In the genomic region with DNA sequence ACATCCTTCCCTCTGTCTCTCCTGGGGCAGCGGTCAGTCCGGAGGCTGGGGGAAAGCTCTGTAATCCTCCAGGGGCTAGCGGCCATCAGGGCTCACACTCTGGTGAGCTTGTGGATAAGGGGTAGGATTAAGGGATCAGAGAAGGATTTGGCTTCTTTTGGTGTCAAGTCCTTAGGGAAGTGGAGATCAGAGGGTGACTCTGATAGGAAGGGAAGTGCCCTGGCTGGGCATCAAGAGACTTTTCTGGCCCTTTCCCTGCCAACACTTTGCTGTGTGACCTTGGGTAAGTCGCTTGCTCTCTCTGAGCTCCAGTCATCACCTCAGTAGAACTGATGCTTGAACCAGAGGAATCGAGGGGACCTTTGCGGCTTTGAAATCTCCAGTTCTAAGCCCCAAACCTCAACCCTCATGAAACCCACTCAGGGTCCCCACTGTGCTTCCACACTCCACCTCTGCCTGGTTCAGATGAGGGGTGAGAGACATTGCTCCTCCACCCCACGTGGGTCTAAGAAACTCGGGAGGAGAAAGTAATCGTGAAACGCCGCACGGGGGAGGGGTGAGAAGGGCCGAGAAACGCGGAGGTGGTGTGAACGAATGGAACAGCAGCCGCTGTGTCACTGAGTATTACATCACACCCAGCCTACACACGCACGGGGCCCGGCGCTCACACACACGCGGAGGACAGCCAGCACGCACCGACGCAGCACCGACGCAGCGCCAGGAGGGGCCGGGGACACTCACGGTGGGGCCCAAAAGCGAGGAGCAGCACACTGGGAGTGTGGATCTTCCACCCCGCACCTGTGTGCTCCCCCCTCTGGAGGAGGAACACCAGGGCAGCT, we compare ENCODE assay signal across 22 cellular contexts. TPM values are rescaled to one million over a fixed set of nuclear protein-coding genes. Genes with fewer than 3 reads are reported as not detected.
A peak's percentile ranks its signal among the peaks of the same experiment; 100 is the strongest.
DNase-seq lines count a peak whose midpoint lies in the region; ATAC-seq, FAIRE-seq and TF ChIP-seq lines count a peak whose summit lies in the region.
"Had no signal": no experiment of that assay in that cellular context is flagged by ENCODE, and none has a peak within 500 bp of the region (broad histone marks: within the 10 kb centered on the region; RNA-seq: fewer than 3 reads in every experiment).

No MANE protein-coding gene starts in this region.

- peak overlapping the region; percentile 53 for H3K4me2 ChIP-seq in neural progenitor cell

- peaks cover 88% of the 10 kb centered on the region for H3K27me3 Mint-ChIP-seq in endodermal cell (ENCODE audit: insufficient read depth)
- H3K27me3 Mint-ChIP-seq in neural progenitor cell (ENCODE audit: insufficient read depth, low read depth): peaks cover 18% of the 10 kb centered on the region
- peaks cover 8% of the 10 kb centered on the region for H3K27me3 Mint-ChIP-seq in Caco-2 (ENCODE audit: insufficient read depth, unreplicated experiment)

- H3K9me3 Mint-ChIP-seq in endodermal cell (no peaks in the 10 kb centered on the region), neural progenitor cell (no peaks in the 10 kb centered on the region), Caco-2 (ENCODE audit: unreplicated experiment) (no peaks in the 10 kb centered on the region)
- H3K9me3 Mint-ChIP-seq: activated naive CD8-positive, alpha-beta T cell treated with anti-CD3 and anti-CD28 coated beads, Interleukin-2, amount 10 ng/mL, durations not matched to agents 7 days and 5 days; IgD-negative memory B cell had no signal

- no peaks in the 10 kb centered on the region for H3K36me3 Mint-ChIP-seq in endodermal cell (ENCODE audit: low read depth)
- peaks cover 2% of the 10 kb centered on the region for H3K36me3 Mint-ChIP-seq in neural progenitor cell
- peaks cover 8% of the 10 kb centered on the region for H3K36me3 Mint-ChIP-seq in Caco-2 (ENCODE audit: insufficient read depth, unreplicated experiment)
- H3K36me3 Mint-ChIP-seq: activated naive CD8-positive, alpha-beta T cell treated with anti-CD3 and anti-CD28 coated beads, Interleukin-2, amount 10 ng/mL, durations not matched to agents 7 days and 5 days; IgD-negative memory B cell had no signal

- intact Hi-C loops in Caco-2 (cut with micrococcal nuclease; ENCODE audit: unreplicated experiment) (no loop called here), tibial artery (cut with DNase I; ENCODE audit: low total_unique reads) (no loop called here), thyroid gland (cut with DNase I) (no loop called here)

- H3K4me1 Mint-ChIP-seq in endodermal cell: peaks cover 15% of the 10 kb centered on the region
- peaks cover 27% of the 10 kb centered on the region for H3K4me1 Mint-ChIP-seq in neural progenitor cell
- H3K4me1 Mint-ChIP-seq in Caco-2 (ENCODE audit: low read depth, unreplicated experiment): peaks cover 5% of the 10 kb centered on the region

- H3K4me1 ChIP-seq in endodermal cell (ENCODE audit: control insufficient read depth, insufficient read depth, low read length) (peaks cover 3% of the 10 kb centered on the region), neural progenitor cell (peaks cover 29% of the 10 kb centered on the region), Caco-2 (peaks cover 3% of the 10 kb centered on the region), tibial artery (peaks cover 0 to 16% (median 14%) of the 10 kb centered on the region in 4 donors), thyroid gland (peaks cover 13 to 30% of the 10 kb centered on the region in 2 donors)

- H3F3A ChIP-seq in neural progenitor cell (ENCODE audit: low read depth): peaks cover 21% of the 10 kb centered on the region

- H3K27ac Mint-ChIP-seq in endodermal cell (no peak overlapping the region), neural progenitor cell (peak overlapping the region; percentile 51), Caco-2 (ENCODE audit: unreplicated experiment) (no peak overlapping the region)
- H3K27ac Mint-ChIP-seq: activated naive CD8-positive, alpha-beta T cell treated with anti-CD3 and anti-CD28 coated beads, Interleukin-2, amount 10 ng/mL, durations not matched to agents 7 days and 5 days; B cell; progenitor cell of endocrine pancreas had no signal

- CTCF ChIA-PET in Caco-2 (lab: Charles Lee): interaction anchor here (0.6 to 2.0 kb wide), 3 partner anchors 12 to 331 kb away, joined by 3 to 6 read pairs (median 5); no protein-coding TSS in a partner anchor

- FAIRE-seq in GM12892 (lab: Jason Lieb, UNC): peak; percentile 40
- FAIRE-seq: small intestine had no signal

- TF ChIP-seq POLR2A in GM12892 (IDR thresholded peaks at IDR 0.05; ENCODE audit: low read depth, low read length) (no peak), thyroid gland (IDR thresholded peaks at IDR 0.05) (no peak)

- H3K4me3 Mint-ChIP-seq in endodermal cell (no peak overlapping the region), neural progenitor cell (no peak overlapping the region), Caco-2 (ENCODE audit: unreplicated experiment) (no peak overlapping the region)
- H3K4me3 Mint-ChIP-seq: activated naive CD8-positive, alpha-beta T cell treated with anti-CD3 and anti-CD28 coated beads, Interleukin-2, amount 10 ng/mL, durations not matched to agents 7 days and 5 days; B cell; IgD-negative memory B cell had no signal

- no peak for ATAC-seq in HG03521 (IDR thresholded peaks at IDR 0.05; ENCODE audit: unreplicated experiment)

- POLR2A ChIA-PET in Caco-2 (lab: Charles Lee): interaction anchor here (0.6 kb wide), 2 partner anchors 121 to 131 kb away, joined by 3 to 4 read pairs; no protein-coding TSS in a partner anchor

- H3K9me3 ChIP-seq in endodermal cell (ENCODE audit: control insufficient read depth, low read length) (no peaks in the 10 kb centered on the region), neural progenitor cell (ENCODE audit: low read depth) (no peaks in the 10 kb centered on the region), Caco-2 (no peaks in the 10 kb centered on the region), tibial artery (no peaks in the 10 kb centered on the region), thyroid gland (no peaks in the 10 kb centered on the region)
- H3K9me3 ChIP-seq: esophagus muscularis mucosa had no signal

- no peak overlapping the region for H2AFZ ChIP-seq in neural progenitor cell (replicated peaks)

- BruUV-seq in Caco-2 (replicated peaks; lab: Mats Ljungman, UMichigan): no TSS peak

- DNase-seq in GM12892 (ENCODE audit: insufficient read length) (no peak), NOMO-1 treated with dmso at 0.1 percent for 144 hours (lab: John Stamatoyannopoulos, UW; ENCODE audit: unreplicated experiment) (peak; percentile 41), endodermal cell (peak; percentile 51), neural progenitor cell (ENCODE audit: low spot score) (peak; percentile 68), Caco-2 (no peak), tibial artery (no peak), thyroid gland (no peak)
- DNase-seq: activated CD8-positive, alpha-beta memory T cell treated with anti-CD3 and anti-CD28 coated beads for 24 hours; activated naive CD8-positive, alpha-beta T cell treated with anti-CD3 and anti-CD28 coated beads, Interleukin-2, amount 10 ng/mL, durations not matched to agents 7 days and 5 days; GDM1; MM.1S; NCI-H187 treated with DMSO at 0.1 percent for 48 hours; Right ventricle myocardium superior; small intestine; stimulated activated CD4-positive, alpha-beta T cell treated with anti-CD3 and anti-CD28 coated beads, Interleukin-4, amount 100 ng/mL, for 24 hours; substantia nigra had no signal

- H3K27ac ChIP-seq in endodermal cell (ENCODE audit: low read depth, low read length) (peak overlapping the region; percentile 63), neural progenitor cell (no peak overlapping the region), tibial artery (no peak overlapping the region), thyroid gland (no peak overlapping the region)
- H3K27ac ChIP-seq: esophagus muscularis mucosa had no signal

- H3K9ac ChIP-seq in endodermal cell (ENCODE audit: extremely low read depth, low read length, poor library complexity, severe bottlenecking) (no peak overlapping the region), neural progenitor cell (no peak overlapping the region)

- 75% methylated on average over 12 to 33 of the region's 33 CpGs for WGBS in endodermal cell (ENCODE audit: insufficient coverage in 1 of 2, insufficient read length in 1 of 2), 2 experiments
- 77 to 81% methylated on average over 33 of the region's 33 CpGs for WGBS in thyroid gland, 2 donors

- TF ChIP-seq CTCF in endodermal cell (conservative IDR thresholded peaks at IDR 0.05) (no peak), neural progenitor cell (IDR thresholded peaks at IDR 0.05) (no peak), Caco-2 (IDR thresholded peaks at IDR 0.05; ENCODE audit: insufficient read depth in 1 of 2, low read depth in 1 of 2, low read length in 1 of 2, severe bottlenecking in 1 of 2, unreplicated experiment in 1 of 2) (no peak), tibial artery (IDR thresholded peaks at IDR 0.05) (no peak), thyroid gland (IDR thresholded peaks at IDR 0.05) (no peak)

- peaks cover 19% of the 10 kb centered on the region for H4K20me1 ChIP-seq in neural progenitor cell (ENCODE audit: low read depth)

- no peak overlapping the region for H3K4me3 ChIP-seq in endodermal cell (ENCODE audit: low read length)
- no peak overlapping the region for H3K4me3 ChIP-seq in neural progenitor cell
- no peak overlapping the region for H3K4me3 ChIP-seq in Caco-2 (ENCODE audit: low read depth, low read length)
- H3K4me3 ChIP-seq in tibial artery: no peak overlapping the region
- H3K4me3 ChIP-seq in thyroid gland (replicated peaks in 1 of 3): no peak overlapping the region
- H3K4me3 ChIP-seq: esophagus muscularis mucosa had no signal

- H3K27me3 ChIP-seq in endodermal cell (ENCODE audit: control insufficient read depth, insufficient read depth, low read length, poor library complexity, severe bottlenecking) (peaks cover 96% of the 10 kb centered on the region), neural progenitor cell (peaks cover 39% of the 10 kb centered on the region), Caco-2 (replicated peaks; ENCODE audit: control insufficient read depth, insufficient read depth, low read length) (no peaks in the 10 kb centered on the region), tibial artery (peaks cover 0 to 38% of the 10 kb centered on the region in 2 donors), thyroid gland (no peaks in the 10 kb centered on the region)

- no peaks in the 10 kb centered on the region for H3K79me2 ChIP-seq in neural progenitor cell (ENCODE audit: low read depth)

- H3K36me3 ChIP-seq in endodermal cell (ENCODE audit: control insufficient read depth, insufficient read depth, low read length): no peaks in the 10 kb centered on the region
- no peaks in the 10 kb centered on the region for H3K36me3 ChIP-seq in neural progenitor cell
- no peaks in the 10 kb centered on the region for H3K36me3 ChIP-seq in Caco-2 (ENCODE audit: control insufficient read depth, insufficient read depth, low read length)
- H3K36me3 ChIP-seq in tibial artery: no peaks in the 10 kb centered on the region
- H3K36me3 ChIP-seq in thyroid gland: peaks cover 0 to 4% of the 10 kb centered on the region in 2 donors
- H3K36me3 ChIP-seq: esophagus muscularis mucosa had no signal

RNA-seq across cellular contexts. Expression of gene RTN4RL2, which starts 4.2 kb away (rescaled TPM):
- not detected for polyA plus RNA-seq in GM12892 (2012; ENCODE audit: missing spikeins)
- total RNA-seq in endodermal cell (1 to 10 TPM in 1 of 2 donors, under 1 TPM in 1; 0.97 to 1.5 TPM), neural progenitor cell (ENCODE audit: low replicate concordance) (0.13 and 1.9 TPM in 2 replicates), Caco-2 (2022) (5.5 and 5.6 TPM in 2 replicates), thyroid gland (10 to 100 TPM; 11.2 to 27.6 (median 17.1) TPM)
- 13.5 TPM for polyA plus RNA-seq in endodermal cell (2013, experiment 1 of 2)
- polyA plus RNA-seq in endodermal cell (2013, experiment 2 of 2): 14.4 TPM

RNA-seq across cellular contexts. Expression of gene SLC43A3, which starts 37.6 kb away (rescaled TPM):
- polyA plus RNA-seq in GM12892 (2012; ENCODE audit: missing spikeins): 99.6 TPM
- total RNA-seq in endodermal cell (10 to 100 TPM; 10.6 to 13.8 TPM), neural progenitor cell (ENCODE audit: low replicate concordance) (5.6 and 7.8 TPM in 2 replicates), Caco-2 (2022) (not detected in 2 replicates), thyroid gland (100 to 1,000 TPM; 124 to 321 (median 218) TPM)
- 14.6 TPM for polyA plus RNA-seq in endodermal cell (2013, experiment 1 of 2)
- 14.1 TPM for polyA plus RNA-seq in endodermal cell (2013, experiment 2 of 2)
- total RNA-seq: NCI-H460 had no signal

RNA-seq across cellular contexts. Expression of gene SLC43A1, which starts 50.9 kb away (rescaled TPM):
- 8.5 TPM for polyA plus RNA-seq in GM12892 (2012; ENCODE audit: missing spikeins)
- total RNA-seq in endodermal cell: 1 to 10 TPM; 8.4 to 9.1 TPM
- 4.0 TPM for polyA plus RNA-seq in endodermal cell (2013, experiment 1 of 2)
- polyA plus RNA-seq in endodermal cell (2013, experiment 2 of 2): 2.1 TPM
- total RNA-seq in neural progenitor cell (ENCODE audit: low replicate concordance): 0.99 and 1.5 TPM in 2 replicates
- total RNA-seq in Caco-2 (2022): 71.7 and 80.5 TPM in 2 replicates
- total RNA-seq in thyroid gland: 10 to 100 TPM; 20.3 to 64.1 (median 28.8) TPM

Comparison
In these comparisons a context has a peak if more than half of its experiments do, and no peak if none do; other contexts are left out.
1. DNase-seq: peak in NOMO-1 treated with dmso at 0.1 percent for 144 hours (single experiment), endodermal cell (single experiment) and neural progenitor cell (single experiment); none in GM12892 (single experiment), Caco-2 (0 of 2), tibial artery (0 of 2) and thyroid gland (0 of 2).
2. RNA of gene SLC43A3, which starts 37.6 kb away (total RNA-seq): 124 to 321 TPM in thyroid gland; 10.6 to 13.8 TPM in endodermal cell, 5.6 to 7.8 TPM in neural progenitor cell and not detected in Caco-2; every median in the first group is over 4 times any median in the second.